Comparison of ENCODE assay signal across 20 cellular contexts in the genomic region with DNA sequence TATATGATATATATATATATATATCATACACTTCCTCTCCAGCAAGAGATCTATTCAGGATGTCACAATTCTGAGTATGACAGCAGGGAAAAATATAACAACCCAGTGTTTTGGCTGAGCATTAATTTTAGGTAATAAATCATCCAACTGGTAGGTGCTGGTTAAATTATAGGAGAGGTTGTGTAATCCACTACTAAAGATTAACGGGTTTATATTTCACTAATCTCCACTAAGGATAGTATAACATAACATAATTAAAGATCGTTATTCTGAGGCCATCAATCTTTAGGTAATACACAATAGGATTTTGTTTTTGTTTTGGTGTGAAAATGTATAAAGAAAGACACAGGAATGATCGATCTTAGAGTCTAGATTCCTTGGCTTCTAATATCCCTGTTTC.
DNase-seq lines count a peak whose midpoint lies in the region; ATAC-seq and TF ChIP-seq lines count a peak whose summit lies in the region.
"Had no signal": no experiment of that assay in that cellular context is flagged by ENCODE, and none has a peak within 500 bp of the region (broad histone marks: within the 10 kb centered on the region; RNA-seq: fewer than 3 reads in every experiment).

No MANE protein-coding gene starts in this region.

- H3K27ac ChIP-seq in left lung (no peak overlapping the region), colonic mucosa (no peak overlapping the region), aorta (ENCODE audit: low read depth in 1 of 2, low read length in 2 of 2) (no peak overlapping the region)
- H3K27ac ChIP-seq: BLaER1 treated with 17β-estradiol and CSF1 and Interleukin-3, amounts not matched to agents 10 nM and 100 nM; HL-60 had no signal

- H3K36me3 ChIP-seq in left lung = peaks cover 0 to 7% of the 10 kb centered on the region in 2 donors
- no peaks in the 10 kb centered on the region for H3K36me3 ChIP-seq in colonic mucosa
- H3K36me3 ChIP-seq in aorta (ENCODE audit: control insufficient read depth in 1 of 2, insufficient read depth in 2 of 2, low read length in 1 of 2) = peaks cover 1 to 9% of the 10 kb centered on the region in 2 donors
- H3K36me3 ChIP-seq: HAP-1 had no signal

- peak; percentile 4 for DNase-seq in NOMO-1 treated with DMSO at 0.1 percent for 48 hours (lab: John Stamatoyannopoulos, UW; ENCODE audit: unreplicated experiment)
- DNase-seq in NOMO-1 (lab: John Stamatoyannopoulos, UW; ENCODE audit: unreplicated experiment in 2 of 2) = no peak
- peak; percentile 6 for DNase-seq in NCI-H1417 treated with DMSO at 0.1 percent for 48 hours (lab: John Stamatoyannopoulos, UW)
- peak; percentile 86 for DNase-seq in NCI-H82 (lab: John Stamatoyannopoulos, UW)
- no peak for DNase-seq in activated CD8-positive, alpha-beta memory T cell treated with anti-CD3 and anti-CD28 coated beads, Interleukin-2, amount 50 U/mL, for 48 hours
- DNase-seq in left lung = no peak
- no peak for DNase-seq in colonic mucosa
- DNase-seq in aorta = no peak
- DNase-seq: 8988T; Calu3; CD8-positive, alpha-beta T cell; DMS 273 treated with DMSO at 0.1 percent for 48 hours; DMS53; DND-41; EL; HFFc6 had no signal

- H3K9ac ChIP-seq in colonic mucosa (ENCODE audit: low read depth in 2 of 2, low read length in 2 of 2) = no peak overlapping the region
- H3K9ac ChIP-seq: BLaER1 treated with 17β-estradiol and CSF1 and Interleukin-3, amounts not matched to agents 10 nM and 100 nM had no signal

- WGBS in aorta, 2 donors = 90 to 92% methylated on average over 3 of the region's 3 CpGs

- no peaks in the 10 kb centered on the region for H3K27me3 ChIP-seq in left lung
- H3K27me3 ChIP-seq in colonic mucosa = no peaks in the 10 kb centered on the region
- no peaks in the 10 kb centered on the region for H3K27me3 ChIP-seq in aorta (ENCODE audit: control insufficient read depth in 1 of 2, insufficient read depth in 2 of 2, low read length in 1 of 2)
- H3K27me3 ChIP-seq: BLaER1 treated with 17β-estradiol and CSF1 and Interleukin-3, amounts not matched to agents 10 nM and 100 nM had no signal

- H3K9me3 ChIP-seq in left lung = no peaks in the 10 kb centered on the region
- no peaks in the 10 kb centered on the region for H3K9me3 ChIP-seq in colonic mucosa
- no peaks in the 10 kb centered on the region for H3K9me3 ChIP-seq in aorta (ENCODE audit: control insufficient read depth, low read length)
- H3K9me3 ChIP-seq: HAP-1 had no signal

- no peak for TF ChIP-seq CTCF in left lung (IDR thresholded peaks at IDR 0.05)
- TF ChIP-seq CTCF in colonic mucosa (IDR thresholded peaks at IDR 0.05) = no peak

- intact Hi-C loops in left lung (cut with DNase I) = no loop called here
- intact Hi-C loops in colonic mucosa (cut with DNase I) = no loop called here
- intact Hi-C loops in aorta (cut with DNase I) = no loop called here

- H3K4me3 ChIP-seq in left lung (no peak overlapping the region), colonic mucosa (no peak overlapping the region), aorta (ENCODE audit: low read length in 2 of 2) (no peak overlapping the region)
- H3K4me3 ChIP-seq: BLaER1 treated with 17β-estradiol and CSF1 and Interleukin-3, amounts not matched to agents 10 nM and 100 nM; GM12878; HAP-1 had no signal

- H3K4me1 ChIP-seq in left lung (no peaks in the 10 kb centered on the region), colonic mucosa (no peaks in the 10 kb centered on the region), aorta (ENCODE audit: control insufficient read depth in 1 of 2, insufficient read depth in 2 of 2, low read length in 2 of 2) (no peaks in the 10 kb centered on the region)
- H3K4me1 ChIP-seq: HAP-1 had no signal

- ATAC-seq in left lung (no peak), aorta (ENCODE audit: low FRiP score) (no peak)
- ATAC-seq: CD8-positive, alpha-beta T cell; GM12878 had no signal

Comparison
In these comparisons a context has a peak if more than half of its experiments do, and no peak if none do; other contexts are left out.
1. DNase-seq: peak in NOMO-1 treated with DMSO at 0.1 percent for 48 hours (single experiment), NCI-H1417 treated with DMSO at 0.1 percent for 48 hours (single experiment) and NCI-H82 (single experiment); none in NOMO-1 (0 of 2), activated CD8-positive, alpha-beta memory T cell treated with anti-CD3 and anti-CD28 coated beads, Interleukin-2, amount 50 U/mL, for 48 hours (single experiment), left lung (0 of 2), colonic mucosa (single experiment) and aorta (0 of 2).